Comparison of ENCODE assay signal across 7 cellular contexts in genomic region chr6:127781636-127782285, GRCh38.
DNase-seq lines count a peak whose midpoint lies in the region; ATAC-seq, FAIRE-seq and TF ChIP-seq lines count a peak whose summit lies in the region.
"Not testable (repeated sequence)": the region's sequence is repeated elsewhere in the genome, so short reads cannot be mapped to it uniquely, and the experiment has no call there.

No MANE protein-coding gene starts in this region.

- not testable (repeated sequence) for H3K27ac ChIP-seq in H9 (ENCODE audit: insufficient read length, low read depth, low read length); HepG2 (ENCODE audit: extremely low read length, insufficient read depth, low read length)

- H2BK120ac ChIP-seq in H9 (ENCODE audit: low read depth, low read length, poor library complexity, severe bottlenecking), result not testable (repeated sequence)

- not testable (repeated sequence) for H2BK5ac ChIP-seq in H9 (ENCODE audit: insufficient read length, low read length)

- not testable (repeated sequence) for H3K23me2 ChIP-seq in H9 (ENCODE audit: insufficient read length, low read depth, low read length, poor library complexity, severe bottlenecking)

- POLR2A ChIA-PET in T-cell (lab: Charles Lee); HepG2 (lab: Yijun Ruan, JAX): not testable (repeated sequence)

- not testable (repeated sequence) for H3K79me1 ChIP-seq in H9 (ENCODE audit: insufficient read depth, low read depth, low read length, poor library complexity, severe bottlenecking)

- not testable (repeated sequence) for H2AFZ ChIP-seq in H9 (ENCODE audit: low read length); HepG2 (ENCODE audit: low read length)

- H2AK5ac ChIP-seq in H9 (ENCODE audit: insufficient read length, low read length), result not testable (repeated sequence)

- H2BK15ac ChIP-seq in H9 (ENCODE audit: low read depth, low read length), result not testable (repeated sequence)

- not testable (repeated sequence) for H3K4me1 ChIP-seq in H9 (ENCODE audit: insufficient read depth, low read length); HepG2 (ENCODE audit: insufficient read depth, low read length)

- H3K18ac ChIP-seq in H9 (ENCODE audit: insufficient read length, low read depth, low read length), result not testable (repeated sequence)

- not testable (repeated sequence) for H2BK20ac ChIP-seq in H9 (ENCODE audit: low read depth, low read length, poor library complexity, severe bottlenecking)

- not testable (repeated sequence) for H3K9me3 Mint-ChIP-seq in Calu3 (ENCODE audit: low read depth, unreplicated experiment); H9; T-cell; activated naive CD8-positive, alpha-beta T cell (ENCODE audit: low read depth)

- H3K4ac ChIP-seq in H9 (ENCODE audit: low read depth, low read length), result not testable (repeated sequence)

- not testable (repeated sequence) for H3K9me3 ChIP-seq in H9 (ENCODE audit: control insufficient read depth, low read depth, low read length); HepG2 (ENCODE audit: low read length)

- H4K91ac ChIP-seq in H9 (ENCODE audit: insufficient read length, low read depth, low read length), result not testable (repeated sequence)

- not testable (repeated sequence) for H3K9ac ChIP-seq in H9 (ENCODE audit: extremely low read depth, insufficient read length, low read length); HepG2 (ENCODE audit: insufficient read depth, low read depth, low read length)

- H3K36me3 ChIP-seq in HepG2 (replicated peaks in 1 of 2; ENCODE audit: control insufficient read depth in 1 of 2, insufficient read depth in 2 of 2, low read length in 2 of 2), result not testable (repeated sequence)

- peak; percentile 8 for DNase-seq in Calu3
- DNase-seq in H9, result peak; percentile 36
- peak; percentile 51 for DNase-seq in NCI-H2171 (lab: John Stamatoyannopoulos, UW)
- not testable (repeated sequence) for DNase-seq in T-cell; HepG2 (ENCODE audit: low spot score)
- peak; percentile 3 for DNase-seq in epithelial cell of esophagus (ENCODE audit: low read depth)

- not testable (repeated sequence) for TF ChIP-seq EP300 in HepG2 (IDR thresholded peaks at IDR 0.05; ENCODE audit: low read depth in 2 of 2, low read length in 2 of 2); HepG2 (CRISPR knock-in tag; IDR thresholded peaks at IDR 0.05; ENCODE audit: borderline replicate concordance)

- TF ChIP-seq POLR2A in HepG2 (IDR thresholded peaks at IDR 0.05; ENCODE audit: insufficient read depth in 1 of 2, low read depth in 2 of 2, low read length in 2 of 2), result not testable (repeated sequence)

- H3K4me3 Mint-ChIP-seq in Calu3 (ENCODE audit: low read depth, unreplicated experiment); H9; activated naive CD8-positive, alpha-beta T cell: not testable (repeated sequence)
- H3K4me3 Mint-ChIP-seq in T-cell, result peak overlapping the region in 1 of 3 donors; percentile 33

- H3T11ph ChIP-seq in H9 (ENCODE audit: low read length), result not testable (repeated sequence)

- H3K4me2 ChIP-seq in H9 (ENCODE audit: insufficient read depth, insufficient read length, low read length); HepG2 (ENCODE audit: low read depth, low read length): not testable (repeated sequence)

- not testable (repeated sequence) for H3K56ac ChIP-seq in H9 (ENCODE audit: insufficient read length, low read depth, low read length)

- intact Hi-C loops in Calu3 (cut with micrococcal nuclease; ENCODE audit: unreplicated experiment); HepG2 (cut with micrococcal nuclease; ENCODE audit: unreplicated experiment): not testable (repeated sequence)

- ATAC-seq in T-cell (replicated peaks in 1 of 4), result not testable (repeated sequence)
- ATAC-seq in HepG2, result peak; percentile 79

- H3K36me3 Mint-ChIP-seq in Calu3 (ENCODE audit: insufficient read depth, unreplicated experiment); H9 (ENCODE audit: insufficient read depth in 1 of 3, low read depth in 3 of 3): not testable (repeated sequence)
- H3K36me3 Mint-ChIP-seq in T-cell, result peaks cover 44% of the 10 kb centered on the region
- H3K36me3 Mint-ChIP-seq in activated naive CD8-positive, alpha-beta T cell, result peaks cover 26% of the 10 kb centered on the region

- not testable (repeated sequence) for H3K79me2 ChIP-seq in H9 (ENCODE audit: insufficient read depth, low read length); HepG2 (ENCODE audit: insufficient read depth, low read length)

- not testable (repeated sequence) for TF ChIP-seq RAD21 in HepG2 (CRISPR knock-in tag; IDR thresholded peaks at IDR 0.05)

- not testable (repeated sequence) for H3K4me3 ChIP-seq in epithelial cell of esophagus (ENCODE audit: low read length); HepG2 (replicated peaks in 1 of 3; ENCODE audit: insufficient read depth in 1 of 3, low read depth in 2 of 3, low read length in 3 of 3)

- CTCF ChIA-PET in Calu3 (lab: Charles Lee), result interaction anchor here (0.6 kb wide), 1 partner anchor 98 kb away, joined by 7 read pairs; no protein-coding TSS in a partner anchor
- CTCF ChIA-PET in T-cell (lab: Charles Lee); HepG2 (lab: Yijun Ruan, JAX; ENCODE audit: low intra/inter-chr PET ratio, low total read pairs): not testable (repeated sequence)

- not testable (repeated sequence) for H3K14ac ChIP-seq in H9 (ENCODE audit: insufficient read depth, low read length)

- not testable (repeated sequence) for H4K20me1 ChIP-seq in H9 (ENCODE audit: control insufficient read depth, insufficient read depth, insufficient read length); HepG2 (ENCODE audit: insufficient read depth, low read length)

- no CpG with 5 or more reads among the region's 4 CpGs for WGBS in H9 (ENCODE audit: extremely low coverage, insufficient read length, low lambda C conversion rate)
- 17% methylated on average over 3 of the region's 4 CpGs for WGBS in HepG2 (ENCODE audit: low lambda C conversion rate)

- H3K27me3 Mint-ChIP-seq in Calu3 (ENCODE audit: unreplicated experiment); H9 (ENCODE audit: low read depth); T-cell; activated naive CD8-positive, alpha-beta T cell: not testable (repeated sequence)

- not testable (repeated sequence) for H4K8ac ChIP-seq in H9 (replicated peaks; ENCODE audit: insufficient read length, low read depth, low read length)

- not testable (repeated sequence) for BruUV-seq in Calu3 (replicated peaks; lab: Mats Ljungman, UMichigan); HepG2 (replicated peaks; lab: Mats Ljungman, UMichigan)

- H3K27me3 ChIP-seq in H9 (ENCODE audit: insufficient read depth, low read length); HepG2 (ENCODE audit: control insufficient read depth in 1 of 2, insufficient read depth in 2 of 2, low read length in 2 of 2): not testable (repeated sequence)

- not testable (repeated sequence) for H3K23ac ChIP-seq in H9 (ENCODE audit: insufficient read length, low read depth, low read length)

- not testable (repeated sequence) for H4K5ac ChIP-seq in H9 (ENCODE audit: insufficient read length, low read depth, low read length)

- not testable (repeated sequence) for TF ChIP-seq CTCF in Calu3 (IDR thresholded peaks at IDR 0.05; ENCODE audit: unreplicated experiment); H9 (conservative IDR thresholded peaks at IDR 0.05); epithelial cell of esophagus (IDR thresholded peaks at IDR 0.05; ENCODE audit: insufficient read depth, low read depth, low read length, missing control alignments); HepG2 (CRISPR knock-in tag; IDR thresholded peaks at IDR 0.05)

- in situ Hi-C loops in HepG2 (cut with HindIII; ENCODE audit: extremely low pct_ligation_motif_present, low pct_unique_long_range_greater_than_20kb), result not testable (repeated sequence)

- FAIRE-seq in HepG2 (lab: Jason Lieb, UNC), result not testable (repeated sequence)

- not testable (repeated sequence) for H3K4me1 Mint-ChIP-seq in Calu3 (ENCODE audit: low read depth, unreplicated experiment); H9
- H3K4me1 Mint-ChIP-seq in T-cell, result peaks cover 71 to 87% (median 81%) of the 10 kb centered on the region in 3 donors
- H3K4me1 Mint-ChIP-seq in activated naive CD8-positive, alpha-beta T cell (ENCODE audit: low read depth), result peaks cover 85% of the 10 kb centered on the region

- H3K27ac Mint-ChIP-seq in Calu3 (ENCODE audit: unreplicated experiment); H9: not testable (repeated sequence)
- H3K27ac Mint-ChIP-seq in T-cell, result peak overlapping the region; percentile 69 to 75
- peak overlapping the region; percentile 78 for H3K27ac Mint-ChIP-seq in activated naive CD8-positive, alpha-beta T cell

- not testable (repeated sequence) for H2BK12ac ChIP-seq in H9 (ENCODE audit: insufficient read length, low read depth, low read length)

TF ChIP-seq in HepG2, 621 proteins besides CTCF, POLR2A, EP300 and RAD21:
- TF ChIP-seq FOXA1 (IDR thresholded peaks at IDR 0.05), result not testable (repeated sequence)
- 0 out of 2 replicates have a peak, but pooled peaks have one; percentile 32 for TF ChIP-seq FOXA1 (CRISPR knock-in tag; IDR thresholded peaks at IDR 0.05)
TF ChIP-seq in HepG2: peak in this region for 1; not testable (repeated sequence) for 620.
